In the genomic region with DNA sequence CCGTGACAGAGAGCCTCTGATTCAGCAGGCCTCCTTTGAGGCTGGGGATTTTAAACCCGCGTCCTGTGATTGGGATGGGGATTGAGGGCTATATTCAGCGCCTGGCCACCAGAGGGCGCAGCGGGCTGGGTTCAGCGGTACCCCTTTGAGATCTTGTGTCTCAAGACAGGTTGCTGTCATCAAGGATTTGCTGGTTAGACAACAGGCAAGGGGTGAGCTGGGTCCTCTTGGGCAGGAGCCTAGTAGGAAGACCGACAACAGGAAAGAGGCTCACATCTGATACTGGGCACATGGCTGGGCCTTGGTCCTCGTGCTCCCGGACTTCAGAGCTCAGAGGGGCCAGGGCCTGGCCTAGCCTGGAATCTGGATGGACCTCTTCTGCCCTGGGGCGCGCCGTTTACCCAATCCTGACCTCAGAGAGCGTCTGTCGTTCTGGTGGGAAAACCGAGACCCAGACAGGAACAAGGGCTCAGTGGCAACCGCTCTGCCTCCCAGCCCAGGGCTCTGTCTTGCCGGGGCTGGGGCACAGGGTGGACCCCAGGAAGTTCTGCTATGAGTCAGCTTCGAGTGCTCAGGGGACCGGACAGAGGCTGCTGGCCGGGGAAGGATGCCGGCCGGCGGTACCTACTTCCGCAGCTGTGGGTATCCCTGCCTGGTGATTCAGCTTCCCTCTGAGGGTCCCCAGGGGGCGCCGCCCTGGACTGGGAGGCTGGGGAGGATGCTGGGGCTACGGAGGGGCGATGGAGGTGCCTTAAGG, we compare ENCODE assay signal across 8 cellular contexts. TPM values are rescaled to one million over a fixed set of nuclear protein-coding genes. Genes with fewer than 3 reads are reported as not detected.
DNase-seq lines count a peak whose midpoint lies in the region; ATAC-seq and TF ChIP-seq lines count a peak whose summit lies in the region.

No MANE protein-coding gene starts in this region.

- POLR2A ChIA-PET in PC-9 (lab: Charles Lee; ENCODE audit: unreplicated experiment), result interaction anchor here (0.5 to 0.6 kb wide), 2 partner anchors 120 to 1939 kb away, joined by 6 to 12 read pairs; no protein-coding TSS in a partner anchor

- H3K27ac ChIP-seq in PC-9, result peak overlapping the region; percentile 50
- H3K27ac ChIP-seq in esophagus squamous epithelium, result peak overlapping the region; percentile 76 to 98 (median 93)

- intact Hi-C loops in PC-9 (cut with micrococcal nuclease; ENCODE audit: unreplicated experiment) (loop anchor here (1.0 to 10.0 kb wide), 4 partner anchors 60 to 290 kb away; partner anchors contain the start of gene OSBP2), esophagus squamous epithelium (cut with DNase I) (loop anchor here (2.0 to 10.0 kb wide), 2 partner anchors 120 to 290 kb away; no protein-coding TSS in a partner anchor)

- H3K27me3 Mint-ChIP-seq in IgD-negative memory B cell, result no peaks in the 10 kb centered on the region
- no peaks in the 10 kb centered on the region for H3K27me3 Mint-ChIP-seq in activated T-cell treated with anti-CD3 and anti-CD28 coated beads, Interleukin-2, amount 50 U/mL, for 4 hours (ENCODE audit: low read depth)

- peak; percentile 44 for ATAC-seq in GM21526 (IDR thresholded peaks at IDR 0.05; ENCODE audit: low FRiP score, unreplicated experiment)
- peak; percentile 68 to 71 for ATAC-seq in activated T-cell treated with anti-CD3 and anti-CD28 coated beads, Interleukin-2, amount 50 U/mL, for 4 hours

- H3K36me3 ChIP-seq in PC-9 (ENCODE audit: low read depth), result no peaks in the 10 kb centered on the region
- H3K36me3 ChIP-seq in esophagus squamous epithelium, result no peaks in the 10 kb centered on the region

- BruUV-seq in PC-9 (replicated peaks; lab: Mats Ljungman, UMichigan), result no TSS peak

- H3K27ac Mint-ChIP-seq in IgD-negative memory B cell, result peak overlapping the region; percentile 94 to 96 (median 96)

- H3K9me3 Mint-ChIP-seq in IgD-negative memory B cell, result peaks cover 0 to 3% (median 0%) of the 10 kb centered on the region in 3 donors
- no peaks in the 10 kb centered on the region for H3K9me3 Mint-ChIP-seq in activated T-cell treated with anti-CD3 and anti-CD28 coated beads, Interleukin-2, amount 50 U/mL, for 4 hours

- peaks cover 13% of the 10 kb centered on the region for H3K79me2 ChIP-seq in PC-9 (ENCODE audit: low read depth)

- H3K9me2 ChIP-seq in PC-9 (ENCODE audit: insufficient read depth), result no peaks in the 10 kb centered on the region

- H3K4me3 Mint-ChIP-seq in IgD-negative memory B cell, result peak overlapping the region; percentile 82 to 95 (median 92)
- peak overlapping the region; percentile 76 for H3K4me3 Mint-ChIP-seq in activated T-cell treated with anti-CD3 and anti-CD28 coated beads, Interleukin-2, amount 50 U/mL, for 4 hours

- CTCF ChIA-PET in PC-9 (lab: Charles Lee), result interaction anchor here (0.5 to 2.2 kb wide), 14 partner anchors 11 to 511 kb away, joined by 3 to 26 read pairs (median 4); partner anchors contain the start of genes OSBP2 and PES1

- peaks cover 25% of the 10 kb centered on the region for H3K4me1 ChIP-seq in PC-9 (replicated peaks; ENCODE audit: insufficient read depth)
- H3K4me1 ChIP-seq in esophagus squamous epithelium, result peaks cover 29 to 48% (median 30%) of the 10 kb centered on the region in 3 donors

- DNase-seq in DMS153 (lab: John Stamatoyannopoulos, UW) (peak; percentile 80), PC-9 (peak; percentile 87 to 89), esophagus squamous epithelium (lab: John Stamatoyannopoulos, UW) (peak; percentile 24), myocyte (ENCODE audit: low read depth) (peak; percentile 87)
- DNase-seq in activated T-cell treated with anti-CD3 and anti-CD28 coated beads, Interleukin-2, amount 50 U/mL, for 4 hours, result peak; percentile 93
- DNase-seq in stimulated activated CD8-positive, alpha-beta memory T cell treated with anti-CD3 and anti-CD28 coated beads, Interleukin-7, amount 100 ng/mL, for 24 hours (ENCODE audit: low read depth), result peak; percentile 86

- TF ChIP-seq POLR2A in esophagus squamous epithelium (IDR thresholded peaks at IDR 0.05), result no peak

- H3K4me3 ChIP-seq in PC-9, result peak overlapping the region; percentile 74; the same call in 1 of the 2 replicates
- peak overlapping the region; percentile 43 to 78 (median 52) for H3K4me3 ChIP-seq in esophagus squamous epithelium

- H3K27me3 ChIP-seq in PC-9 (ENCODE audit: insufficient read depth, low read depth) (no peaks in the 10 kb centered on the region), esophagus squamous epithelium (no peaks in the 10 kb centered on the region)

- H3K4me1 Mint-ChIP-seq in IgD-negative memory B cell, result peaks cover 6 to 9% (median 8%) of the 10 kb centered on the region in 3 donors
- peaks cover 23% of the 10 kb centered on the region for H3K4me1 Mint-ChIP-seq in activated T-cell treated with anti-CD3 and anti-CD28 coated beads, Interleukin-2, amount 50 U/mL, for 4 hours (ENCODE audit: low read depth)

- H3K9me3 ChIP-seq in PC-9 (ENCODE audit: insufficient read depth, low read depth) (no peaks in the 10 kb centered on the region), esophagus squamous epithelium (no peaks in the 10 kb centered on the region)

- no peaks in the 10 kb centered on the region for H3K36me3 Mint-ChIP-seq in IgD-negative memory B cell
- peaks cover 5% of the 10 kb centered on the region for H3K36me3 Mint-ChIP-seq in activated T-cell treated with anti-CD3 and anti-CD28 coated beads, Interleukin-2, amount 50 U/mL, for 4 hours (ENCODE audit: insufficient read depth)

- peak overlapping the region; percentile 99 for H3K4me2 ChIP-seq in PC-9

- H4K20me1 ChIP-seq in PC-9 (ENCODE audit: insufficient read depth), result no peaks in the 10 kb centered on the region

- 3 to 7% methylated on average over 5 to 14 of the region's 29 CpGs for WGBS in esophagus squamous epithelium, 2 donors

- H3F3A ChIP-seq in PC-9 (ENCODE audit: insufficient read depth, low read depth), result peaks cover 26% of the 10 kb centered on the region

- peak overlapping the region; percentile 70 for H2AFZ ChIP-seq in PC-9

- TF ChIP-seq CTCF in PC-9 (conservative IDR thresholded peaks at IDR 0.05) (peak; percentile 99), esophagus squamous epithelium (IDR thresholded peaks at IDR 0.05) (peak; percentile 93 to 98 (median 98))

RNA-seq across cellular contexts. Expression of gene SLC35E4, which starts 0.9 kb away (rescaled TPM):
- 1.5 TPM for polyA plus RNA-seq in IgD-negative memory B cell
- 4.7 and 6.4 TPM in 2 replicates for total RNA-seq in PC-9 (2021)
- 10 to 100 TPM in 1 of 3 donors, 1 to 10 TPM in 2; 7.3 to 10.9 (median 8.9) TPM for total RNA-seq in activated T-cell treated with anti-CD3 and anti-CD28 coated beads, Interleukin-2, amount 50 U/mL, for 4 hours
- 1 to 10 TPM; 5.5 to 8.3 (median 6.3) TPM for total RNA-seq in esophagus squamous epithelium
- 12.2 and 16.9 TPM in 2 replicates for total RNA-seq in myocyte
- polyA plus RNA-seq in myocyte (2012), result 5.3 TPM

RNA-seq across cellular contexts. Expression of gene TCN2, which starts 27.7 kb away (rescaled TPM):
- polyA plus RNA-seq in IgD-negative memory B cell, result 0.48 TPM
- 11.5 and 12.9 TPM in 2 replicates for total RNA-seq in PC-9 (2021)
- total RNA-seq in activated T-cell treated with anti-CD3 and anti-CD28 coated beads, Interleukin-2, amount 50 U/mL, for 4 hours, result under 1 TPM in 2 of 3 donors, not detected in 1; 0.26 to 0.46 TPM
- 10 to 100 TPM in 2 of 4 donors, 1 to 10 TPM in 2; 1.9 to 20.4 (median 10.4) TPM for total RNA-seq in esophagus squamous epithelium
- 11.7 and 16.7 TPM in 2 replicates for total RNA-seq in myocyte
- 16.1 TPM for polyA plus RNA-seq in myocyte (2012)

RNA-seq across cellular contexts. Expression of gene DUSP18, which starts 33.0 kb away (rescaled TPM):
- polyA plus RNA-seq in IgD-negative memory B cell, result 11.4 TPM
- total RNA-seq in PC-9 (2021), result 9.9 and 11.0 TPM in 2 replicates
- 1 to 10 TPM; 7.0 to 8.9 (median 7.8) TPM for total RNA-seq in activated T-cell treated with anti-CD3 and anti-CD28 coated beads, Interleukin-2, amount 50 U/mL, for 4 hours
- 10 to 100 TPM in 2 of 4 donors, 1 to 10 TPM in 2; 6.1 to 13.0 (median 8.6) TPM for total RNA-seq in esophagus squamous epithelium
- total RNA-seq in myocyte, result 4.4 and 4.7 TPM in 2 replicates
- 6.1 TPM for polyA plus RNA-seq in myocyte (2012)

RNA-seq across cellular contexts. Expression of gene PES1, which starts 42.9 kb away (rescaled TPM):
- 36.3 TPM for polyA plus RNA-seq in IgD-negative memory B cell
- total RNA-seq in PC-9 (2021) (94.3 and 127 TPM in 2 replicates), esophagus squamous epithelium (10 to 100 TPM; 45.3 to 67.0 (median 58.4) TPM), myocyte (56.1 and 69.8 TPM in 2 replicates)
- 100 to 1,000 TPM; 312 to 373 (median 336) TPM for total RNA-seq in activated T-cell treated with anti-CD3 and anti-CD28 coated beads, Interleukin-2, amount 50 U/mL, for 4 hours
- polyA plus RNA-seq in myocyte (2012), result 58.5 TPM

Comparison
In these comparisons a context has a peak if more than half of its experiments do, and no peak if none do; other contexts are left out.
1. Peak in every context shown above with its lines: DNase-seq, ATAC-seq, H3K4me3 ChIP-seq and H3K27ac ChIP-seq.
2. DNase-seq: peak in every context shown above with its lines; median percentile 93 in activated T-cell treated with anti-CD3 and anti-CD28 coated beads, Interleukin-2, amount 50 U/mL, for 4 hours; 88 in PC-9; 87 in myocyte; 86 in stimulated activated CD8-positive, alpha-beta memory T cell treated with anti-CD3 and anti-CD28 coated beads, Interleukin-7, amount 100 ng/mL, for 24 hours; 80 in DMS153; 24 in esophagus squamous epithelium.